In the genomic region with DNA sequence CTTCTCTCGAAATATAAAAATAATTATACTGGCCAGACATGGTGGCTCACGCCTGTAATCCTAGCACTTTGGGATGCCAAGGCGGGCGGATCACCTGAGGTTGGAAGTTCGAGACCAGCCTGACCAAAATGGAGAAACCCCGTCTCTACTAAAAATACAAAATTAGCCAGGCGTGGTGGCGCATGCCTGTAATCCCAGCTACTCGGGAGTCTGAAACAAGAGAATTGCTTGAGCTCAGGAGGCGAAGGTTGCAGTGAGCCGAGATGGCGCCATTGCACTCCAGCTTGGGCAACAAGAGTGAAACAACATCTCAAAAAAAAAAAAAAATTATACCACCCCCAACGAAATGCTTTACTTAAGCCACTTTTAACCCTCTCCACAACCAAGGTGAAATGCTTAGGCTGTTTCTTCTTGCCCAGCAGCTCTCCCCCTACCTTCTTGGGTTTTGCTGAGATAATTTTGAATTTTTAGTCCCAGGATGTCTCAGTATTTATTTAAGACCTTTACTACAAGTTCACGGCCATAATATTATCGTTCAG, we compare ENCODE assay signal across 7 cellular contexts. TPM values are rescaled to one million over a fixed set of nuclear protein-coding genes. Genes with fewer than 3 reads are reported as not detected.
DNase-seq lines count a peak whose midpoint lies in the region; ATAC-seq and TF ChIP-seq lines count a peak whose summit lies in the region.
"Not testable (repeated sequence)": the region's sequence is repeated elsewhere in the genome, so short reads cannot be mapped to it uniquely, and the experiment has no call there.

No MANE protein-coding gene starts in this region.

- H3K36me3 Mint-ChIP-seq in activated T-helper 17 cell treated with anti-CD3 and anti-CD28 coated beads, Interleukin-2, amount 50 U/mL, for 72 hours (ENCODE audit: low read depth) = peaks cover 52% of the 10 kb centered on the region
- not testable (repeated sequence) for H3K36me3 Mint-ChIP-seq in natural killer cell treated with Interleukin-12 subunit alpha and Interleukin-12 subunit beta and Interleukin-15 and Interleukin-18, amount 100 ng/mL, for 72 hours

- not testable (repeated sequence) for ATAC-seq in PC-3; activated T-helper 17 cell treated with anti-CD3 and anti-CD28 coated beads, Interleukin-2, amount 50 U/mL, for 72 hours (replicated peaks); natural killer cell treated with Interleukin-12 subunit alpha and Interleukin-12 subunit beta and Interleukin-15 and Interleukin-18, amount 100 ng/mL, for 72 hours

- peaks cover 12% of the 10 kb centered on the region for H3K4me1 Mint-ChIP-seq in activated T-helper 17 cell treated with anti-CD3 and anti-CD28 coated beads, Interleukin-2, amount 50 U/mL, for 72 hours
- H3K4me1 Mint-ChIP-seq in natural killer cell treated with Interleukin-12 subunit alpha and Interleukin-12 subunit beta and Interleukin-15 and Interleukin-18, amount 100 ng/mL, for 72 hours (ENCODE audit: low read depth in 2 of 2) = peaks cover 10 to 17% of the 10 kb centered on the region in 2 donors

- not testable (repeated sequence) for BruUV-seq in PC-3 (replicated peaks; lab: Mats Ljungman, UMichigan)

- not testable (repeated sequence) for H3K27me3 Mint-ChIP-seq in activated T-helper 17 cell treated with anti-CD3 and anti-CD28 coated beads, Interleukin-2, amount 50 U/mL, for 72 hours; natural killer cell treated with Interleukin-12 subunit alpha and Interleukin-12 subunit beta and Interleukin-15 and Interleukin-18, amount 100 ng/mL, for 72 hours

- H3K27ac ChIP-seq in PC-3 (ENCODE audit: low read length) = not testable (repeated sequence)
- H3K27ac ChIP-seq in iPS-20b (ENCODE audit: low read length) = peak overlapping the region; percentile 100

- H3K4me2 ChIP-seq in PC-3 (ENCODE audit: low read length) = peak overlapping the region; percentile 98; the same call in 1 of the 2 replicates
- peak overlapping the region; percentile 98 for H3K4me2 ChIP-seq in skeletal muscle satellite cell (ENCODE audit: low read length)

- not testable (repeated sequence) for TF ChIP-seq CTCF in PC-3 (conservative IDR thresholded peaks at IDR 0.05; ENCODE audit: low read depth, low read length)

- DNase-seq in H7 = peak; percentile 40
- DNase-seq in PC-3; natural killer cell treated with Interleukin-12 subunit alpha and Interleukin-12 subunit beta and Interleukin-15 and Interleukin-18, amount 100 ng/mL, for 72 hours (ENCODE audit: low spot score): not testable (repeated sequence)

- H3K9me2 ChIP-seq in PC-3 (replicated peaks; ENCODE audit: low read length) = not testable (repeated sequence)

- POLR2A ChIA-PET in PC-3 (lab: Charles Lee; ENCODE audit: unreplicated experiment) = interaction anchor here (1.0 kb wide), 1 partner anchor 65 kb away, joined by 10 read pairs; a partner anchor contains a TSS

- not testable (repeated sequence) for H4K20me1 ChIP-seq in PC-3 (ENCODE audit: low read length)

- peak overlapping the region; percentile 99 for H3K4me3 Mint-ChIP-seq in activated T-helper 17 cell treated with anti-CD3 and anti-CD28 coated beads, Interleukin-2, amount 50 U/mL, for 72 hours
- H3K4me3 Mint-ChIP-seq in natural killer cell treated with Interleukin-12 subunit alpha and Interleukin-12 subunit beta and Interleukin-15 and Interleukin-18, amount 100 ng/mL, for 72 hours = peak overlapping the region; percentile 95

- not testable (repeated sequence) for H3K9me3 Mint-ChIP-seq in activated T-helper 17 cell treated with anti-CD3 and anti-CD28 coated beads, Interleukin-2, amount 50 U/mL, for 72 hours; natural killer cell treated with Interleukin-12 subunit alpha and Interleukin-12 subunit beta and Interleukin-15 and Interleukin-18, amount 100 ng/mL, for 72 hours

- H3K4me3 ChIP-seq in H7 (ENCODE audit: insufficient read depth, low read depth, low read length) = not testable (repeated sequence)
- H3K4me3 ChIP-seq in PC-3 (ENCODE audit: low read length) = peak overlapping the region; percentile 97
- peak overlapping the region; percentile 95 for H3K4me3 ChIP-seq in endocrine pancreas (ENCODE audit: control insufficient read depth, insufficient read depth, low read length)
- peak overlapping the region; percentile 99 for H3K4me3 ChIP-seq in iPS-20b (ENCODE audit: low read length)
- H3K4me3 ChIP-seq in skeletal muscle satellite cell (ENCODE audit: low read length) = peak overlapping the region; percentile 75

- H3K27me3 ChIP-seq in H7 (ENCODE audit: control insufficient read depth, insufficient read depth, low read length); PC-3 (ENCODE audit: low read length); endocrine pancreas (ENCODE audit: control insufficient read depth, insufficient read depth, low read length); iPS-20b (ENCODE audit: insufficient read depth, low read length); skeletal muscle satellite cell (ENCODE audit: control insufficient read depth, insufficient read depth, low read length): not testable (repeated sequence)

- peaks cover 55% of the 10 kb centered on the region for H3K79me2 ChIP-seq in PC-3 (ENCODE audit: low read length)

- intact Hi-C loops in PC-3 (cut with micrococcal nuclease) = not testable (repeated sequence)

- CTCF ChIA-PET in PC-3 (lab: Charles Lee) = not testable (repeated sequence)

- H2AFZ ChIP-seq in PC-3 (ENCODE audit: low read length) = not testable (repeated sequence)

- not testable (repeated sequence) for H3K36me3 ChIP-seq in H7 (replicated peaks; ENCODE audit: control insufficient read depth, insufficient read depth, low read length); PC-3 (ENCODE audit: low read depth, low read length); endocrine pancreas (ENCODE audit: control insufficient read depth, insufficient read depth, low read length)
- H3K36me3 ChIP-seq in iPS-20b (ENCODE audit: insufficient read depth, low read depth, low read length) (peaks cover 24% of the 10 kb centered on the region), skeletal muscle satellite cell (ENCODE audit: insufficient read depth, low read length) (peaks cover 21% of the 10 kb centered on the region)

- peak overlapping the region; percentile 93 for H3K27ac Mint-ChIP-seq in activated T-helper 17 cell treated with anti-CD3 and anti-CD28 coated beads, Interleukin-2, amount 50 U/mL, for 72 hours
- H3K27ac Mint-ChIP-seq in natural killer cell treated with Interleukin-12 subunit alpha and Interleukin-12 subunit beta and Interleukin-15 and Interleukin-18, amount 100 ng/mL, for 72 hours = peak overlapping the region in 1 of 2 donors; percentile 91

- peaks cover 17% of the 10 kb centered on the region for H3K4me1 ChIP-seq in PC-3 (ENCODE audit: insufficient read depth, low read length)
- not testable (repeated sequence) for H3K4me1 ChIP-seq in endocrine pancreas (ENCODE audit: control insufficient read depth, insufficient read depth, low read length); iPS-20b (ENCODE audit: insufficient read depth, low read length)
- peaks cover 28% of the 10 kb centered on the region for H3K4me1 ChIP-seq in skeletal muscle satellite cell (ENCODE audit: control insufficient read depth, insufficient read depth, low read length)

- H3F3A ChIP-seq in PC-3 (ENCODE audit: low read length, unreplicated experiment) = not testable (repeated sequence)

- not testable (repeated sequence) for H3K9me3 ChIP-seq in PC-3 (ENCODE audit: low read length); endocrine pancreas (ENCODE audit: control insufficient read depth, low read length); iPS-20b (ENCODE audit: insufficient read depth, low read depth, low read length); skeletal muscle satellite cell (replicated peaks; ENCODE audit: low read length)

- H3K9ac ChIP-seq in PC-3 (ENCODE audit: low read length); endocrine pancreas (ENCODE audit: control insufficient read depth, insufficient read depth, low read length); skeletal muscle satellite cell (ENCODE audit: low read depth, low read length): not testable (repeated sequence)
- peak overlapping the region; percentile 100; the same call in 1 of the 2 replicates for H3K9ac ChIP-seq in iPS-20b (ENCODE audit: low read depth, low read length)

RNA-seq across cellular contexts. Expression of a gene that starts 8.0 kb away (rescaled TPM):
- total RNA-seq in H7 (2014; rRNA removed; shearing (Covaris generic)) = 25.5 and 27.5 TPM in 2 replicates
- 27.1 and 31.5 TPM in 2 replicates for total RNA-seq in PC-3 (2014; rRNA removed)
- 10 to 100 TPM; 39.1 to 41.5 TPM for total RNA-seq in activated T-helper 17 cell treated with anti-CD3 and anti-CD28 coated beads, Interleukin-2, amount 50 U/mL, for 72 hours
- 10 to 100 TPM; 29.2 to 41.0 TPM for total RNA-seq in natural killer cell treated with Interleukin-12 subunit alpha and Interleukin-12 subunit beta and Interleukin-15 and Interleukin-18, amount 100 ng/mL, for 72 hours
- 26.0 and 33.5 TPM in 2 replicates for total RNA-seq in skeletal muscle satellite cell (2012; rRNA removed)
